18 cellular contexts compared by ENCODE assay signal in genomic region chr12:93846936-93847516, GRCh38.
DNase-seq lines count a peak whose midpoint lies in the region; FAIRE-seq and TF ChIP-seq lines count a peak whose summit lies in the region.
"Had no signal": no experiment of that assay in that cellular context is flagged by ENCODE, and none has a peak within 500 bp of the region (broad histone marks: within the 10 kb centered on the region; RNA-seq: fewer than 3 reads in every experiment).

No MANE protein-coding gene starts in this region.

- peak overlapping the region; percentile 67 to 92 (median 86); a peak in 21 of 22 replicates for H3K27ac ChIP-seq in BLaER1 treated with 17β-estradiol and CSF1 and Interleukin-3, amounts not matched to agents 10 nM and 100 nM
- no peak overlapping the region for H3K27ac ChIP-seq in OCI-LY3 (ENCODE audit: low read length)
- no peak overlapping the region for H3K27ac ChIP-seq in kidney (ENCODE audit: low read depth in 2 of 2, low read length in 2 of 2)
- H3K27ac ChIP-seq in breast epithelium, result no peak overlapping the region
- H3K27ac ChIP-seq: PC-9, right lobe of liver, tibial nerve had no signal

- H3K4me1 ChIP-seq in BLaER1 treated with 17β-estradiol and CSF1 and Interleukin-3, amounts not matched to agents 10 nM and 100 nM, result peaks cover 39 to 56% (median 48%) of the 10 kb centered on the region in 10 experiments
- peaks cover 18% of the 10 kb centered on the region for H3K4me1 ChIP-seq in OCI-LY3 (ENCODE audit: low read length)
- H3K4me1 ChIP-seq in kidney (ENCODE audit: control insufficient read depth in 1 of 2, insufficient read depth in 1 of 2, low read depth in 1 of 2, low read length in 2 of 2), result peaks cover 3 to 6% of the 10 kb centered on the region in 2 donors
- no peaks in the 10 kb centered on the region for H3K4me1 ChIP-seq in breast epithelium

- intact Hi-C loops in kidney (cut with DNase I), result no loop called here
- intact Hi-C loops in breast epithelium (cut with DNase I; ENCODE audit: low total_unique reads), result no loop called here

- no peaks in the 10 kb centered on the region for H3K27me3 ChIP-seq in BLaER1 treated with 17β-estradiol and CSF1 and Interleukin-3, amounts not matched to agents 10 nM and 100 nM
- H3K27me3 ChIP-seq in GM06990 (replicated peaks; ENCODE audit: control insufficient read depth, insufficient read depth, low read length) (no peaks in the 10 kb centered on the region), OCI-LY3 (ENCODE audit: low read depth, low read length) (no peaks in the 10 kb centered on the region), breast epithelium (no peaks in the 10 kb centered on the region)
- H3K27me3 ChIP-seq: right lobe of liver, tibial nerve had no signal

- H3K4me3 ChIP-seq in BLaER1 treated with 17β-estradiol and CSF1 and Interleukin-3, amounts not matched to agents 10 nM and 100 nM, result peak overlapping the region in 1 of 10 experiments; percentile 11; a peak in 1 of 20 replicates
- H3K4me3 ChIP-seq in GM06990 (replicated peaks; ENCODE audit: low read depth, low read length) (no peak overlapping the region), OCI-LY3 (ENCODE audit: low read length) (no peak overlapping the region), kidney (ENCODE audit: low read length in 2 of 2) (no peak overlapping the region), breast epithelium (no peak overlapping the region)
- H3K4me3 ChIP-seq: GM23248, PC-9, right lobe of liver, tibial nerve had no signal

- H3K79me2 ChIP-seq in OCI-LY3 (ENCODE audit: low read length), result no peaks in the 10 kb centered on the region

- no peak for TF ChIP-seq CTCF in GM06990 (IDR thresholded peaks at IDR 0.05; ENCODE audit: insufficient read depth, low read length, poor library complexity, severe bottlenecking)
- no peak for TF ChIP-seq CTCF in OCI-LY3 (IDR thresholded peaks at IDR 0.05; ENCODE audit: low read depth, low read length)
- no peak for TF ChIP-seq CTCF in kidney (IDR thresholded peaks at IDR 0.05; ENCODE audit: borderline replicate concordance, extremely low read depth, insufficient read depth)
- no peak for TF ChIP-seq CTCF in breast epithelium (IDR thresholded peaks at IDR 0.05)

- H2AFZ ChIP-seq in OCI-LY3 (ENCODE audit: low read depth, low read length), result no peak overlapping the region
- H2AFZ ChIP-seq: GM23248, PC-9 had no signal

- peaks cover 0 to 7% (median 4%) of the 10 kb centered on the region in 11 experiments; a peak in 5 of 22 replicates for H3K36me3 ChIP-seq in BLaER1 treated with 17β-estradiol and CSF1 and Interleukin-3, amounts not matched to agents 10 nM and 100 nM
- H3K36me3 ChIP-seq in GM06990 (ENCODE audit: control insufficient read depth, insufficient read depth, low read length), result no peaks in the 10 kb centered on the region
- H3K36me3 ChIP-seq in OCI-LY3 (replicated peaks; ENCODE audit: low read depth, low read length), result no peaks in the 10 kb centered on the region
- H3K36me3 ChIP-seq in kidney (ENCODE audit: control insufficient read depth in 1 of 2, insufficient read depth in 2 of 2, low read length in 2 of 2), result no peaks in the 10 kb centered on the region
- no peaks in the 10 kb centered on the region for H3K36me3 ChIP-seq in breast epithelium
- H3K36me3 ChIP-seq: right lobe of liver had no signal

- DNase-seq in GM06990 (ENCODE audit: extremely low read depth, insufficient read length), result peak; percentile 25
- DNase-seq in kidney, result no peak
- no peak for DNase-seq in activated gamma-delta T cell (lab: John Stamatoyannopoulos, UW)
- no peak for DNase-seq in NCI-H146 (lab: John Stamatoyannopoulos, UW)
- DNase-seq in breast epithelium (ENCODE audit: low spot score in 2 of 2), result no peak
- DNase-seq: cortex of kidney; left colon; NCI-H1694; NCI-H774; nephron progenitor cell; PC-9; right lobe of liver; stimulated activated naive CD4-positive, alpha-beta T cell; T-cell had no signal

- no peak for TF ChIP-seq POLR2A in breast epithelium (IDR thresholded peaks at IDR 0.05)

- H4K20me1 ChIP-seq in BLaER1 treated with 17β-estradiol and CSF1 and Interleukin-3, amounts not matched to agents 10 nM and 100 nM, result no peaks in the 10 kb centered on the region
- no peaks in the 10 kb centered on the region for H4K20me1 ChIP-seq in OCI-LY3 (ENCODE audit: insufficient read depth, low read length)

- FAIRE-seq in kidney (lab: Jason Lieb, UNC), result peak; percentile 50

- peak overlapping the region; percentile 46 to 80 (median 70); a peak in 20 of 22 replicates for H3K4me2 ChIP-seq in BLaER1 treated with 17β-estradiol and CSF1 and Interleukin-3, amounts not matched to agents 10 nM and 100 nM
- peak overlapping the region; percentile 40; the same call in 1 of the 2 replicates for H3K4me2 ChIP-seq in OCI-LY3 (ENCODE audit: low read length)
- H3K4me2 ChIP-seq: PC-9 had no signal

- peak overlapping the region in 9 of 11 experiments; percentile 50 to 71 (median 63); a peak in 16 of 22 replicates for H3K9ac ChIP-seq in BLaER1 treated with 17β-estradiol and CSF1 and Interleukin-3, amounts not matched to agents 10 nM and 100 nM
- H3K9ac ChIP-seq in OCI-LY3 (ENCODE audit: low read length), result no peak overlapping the region
- H3K9ac ChIP-seq in kidney (ENCODE audit: low read length in 2 of 2), result no peak overlapping the region
- H3K9ac ChIP-seq: GM23248 had no signal

- H3K9me3 ChIP-seq in BLaER1 treated with 17β-estradiol and CSF1 and Interleukin-3, amounts not matched to agents 10 nM and 100 nM (replicated peaks in 1 of 11), result peaks cover 5 to 40% (median 28%) of the 10 kb centered on the region in 11 experiments; a peak in 19 of 22 replicates
- H3K9me3 ChIP-seq in OCI-LY3 (ENCODE audit: insufficient read depth, low read length), result no peaks in the 10 kb centered on the region
- no peaks in the 10 kb centered on the region for H3K9me3 ChIP-seq in kidney (ENCODE audit: control insufficient read depth in 1 of 2, low read length in 2 of 2)
- no peaks in the 10 kb centered on the region for H3K9me3 ChIP-seq in breast epithelium
- H3K9me3 ChIP-seq: right lobe of liver, tibial nerve had no signal

Comparison
In these comparisons a context has a peak if more than half of its experiments do, and no peak if none do; other contexts are left out.
1. H3K27ac ChIP-seq: peak in BLaER1 treated with 17β-estradiol and CSF1 and Interleukin-3, amounts not matched to agents 10 nM and 100 nM (11 of 11); none in OCI-LY3 (single experiment), kidney (0 of 2) and breast epithelium (0 of 2).
2. H3K9ac ChIP-seq: peak in BLaER1 treated with 17β-estradiol and CSF1 and Interleukin-3, amounts not matched to agents 10 nM and 100 nM (9 of 11); none in OCI-LY3 (single experiment) and kidney (0 of 2).